Comparison of ENCODE assay signal across 8 cellular contexts in genomic region chr13:52652980-52653303, GRCh38. TPM values are rescaled to one million over a fixed set of nuclear protein-coding genes. Genes with fewer than 3 reads are reported as not detected.
DNase-seq lines count a peak whose midpoint lies in the region; ATAC-seq and TF ChIP-seq lines count a peak whose summit lies in the region.

No MANE protein-coding gene starts in this region.

- H3K9me3 ChIP-seq in thoracic aorta = no peaks in the 10 kb centered on the region

- H3K4me3 ChIP-seq in BJ (ENCODE audit: low read depth, low read length) (peak overlapping the region; percentile 74), astrocyte of the cerebellum (ENCODE audit: low read depth, low read length) (peak overlapping the region; percentile 98), thoracic aorta (peak overlapping the region; percentile 76)

- DNase-seq in BJ (ENCODE audit: low read depth) (no peak), astrocyte of the cerebellum (ENCODE audit: low read depth) (no peak), thoracic aorta (ENCODE audit: low spot score) (peak; percentile 4), NCI-H128 (lab: John Stamatoyannopoulos, UW; ENCODE audit: unreplicated experiment) (no peak), NCI-H526 treated with DMSO at 0.1 percent for 48 hours (lab: John Stamatoyannopoulos, UW) (no peak)

- TF ChIP-seq CTCF in BJ (IDR thresholded peaks at IDR 0.05; ENCODE audit: insufficient read depth, low read depth, low read length) = no peak
- no peak for TF ChIP-seq CTCF in astrocyte of the cerebellum (IDR thresholded peaks at IDR 0.05; ENCODE audit: low read depth, low read length, missing control alignments)
- no peak for TF ChIP-seq CTCF in thoracic aorta (IDR thresholded peaks at IDR 0.05)

- H3K27ac ChIP-seq in layer of hippocampus (ENCODE audit: low read depth, low read length) (peak overlapping the region; percentile 99), thoracic aorta (peak overlapping the region; percentile 85 to 93)

- POLR2A ChIA-PET in BJ (lab: Charles Lee) = interaction anchor here (0.6 to 2.4 kb wide), 3 partner anchors 13 to 51 kb away, joined by 11 to 12 read pairs (median 11); no protein-coding TSS in a partner anchor

- no peaks in the 10 kb centered on the region for H3K27me3 ChIP-seq in BJ (ENCODE audit: control insufficient read depth, insufficient read depth, low read length)
- H3K27me3 ChIP-seq in layer of hippocampus (ENCODE audit: control insufficient read depth, insufficient read depth, low read length) = no peaks in the 10 kb centered on the region
- no peaks in the 10 kb centered on the region for H3K27me3 ChIP-seq in thoracic aorta (replicated peaks; ENCODE audit: insufficient read depth)

- H3K36me3 ChIP-seq in BJ (ENCODE audit: control insufficient read depth, insufficient read depth, low read length) (peaks cover 2% of the 10 kb centered on the region; the same call in 1 of the 2 replicates), thoracic aorta (no peaks in the 10 kb centered on the region)

- ATAC-seq in GM19372 (IDR thresholded peaks at IDR 0.05; ENCODE audit: low read depth, unreplicated experiment) (peak; percentile 33), HG03280 (IDR thresholded peaks at IDR 0.05; ENCODE audit: unreplicated experiment) (peak; percentile 30), thoracic aorta (ENCODE audit: insufficient number of reproducible peaks, low FRiP score, low read depth) (peak; percentile 5)

- peaks cover 32 to 48% of the 10 kb centered on the region in 2 donors for H3K4me1 ChIP-seq in thoracic aorta (ENCODE audit: control insufficient read depth in 1 of 2, low read depth in 2 of 2)

- CTCF ChIA-PET in BJ (lab: Yijun Ruan, JAX) = interaction anchor here (0.6 to 2.5 kb wide), 13 partner anchors 11 to 723 kb away, joined by 3 to 33 read pairs (median 4); no protein-coding TSS in a partner anchor

- in situ Hi-C loops in astrocyte of the cerebellum (cut with HindIII; ENCODE audit: low sequenced_read_pairs) = no loop called here

RNA-seq across cellular contexts. Expression of gene SUGT1, which starts 0.3 kb away (rescaled TPM):
- polyA plus RNA-seq in BJ (2011; rRNA removed) = 28.5 and 49.6 TPM in 2 replicates
- 36.5 and 46.7 TPM in 2 replicates for polyA minus RNA-seq in BJ (2011; rRNA and poly(A)+ RNA removed)
- total RNA-seq in thoracic aorta = 10 to 100 TPM; 30.8 to 36.0 TPM

RNA-seq across cellular contexts. Expression of gene HNRNPA1L2, which starts 10.7 kb away (rescaled TPM):
- polyA plus RNA-seq in BJ (2011; rRNA removed) = 5.0 and 6.9 TPM in 2 replicates
- 1.5 and 2.1 TPM in 2 replicates for polyA minus RNA-seq in BJ (2011; rRNA and poly(A)+ RNA removed)
- total RNA-seq in thoracic aorta = 1 to 10 TPM; 6.9 to 8.7 TPM
